In genomic region chr7:112036071-112036470, GRCh38 we compare ENCODE assay signal across 13 cellular contexts.
"Had no signal": no experiment of that assay in that cellular context is flagged by ENCODE, and none has a peak within 500 bp of the region (broad histone marks: within the 10 kb centered on the region; RNA-seq: fewer than 3 reads in every experiment).

No MANE protein-coding gene starts in this region.

- H3K27ac ChIP-seq: esophagus muscularis mucosa, gastroesophageal sphincter, stomach, thoracic aorta, VCaP had no signal

- H3K4me1 ChIP-seq: esophagus muscularis mucosa, gastroesophageal sphincter, stomach had no signal

- H3K27me3 ChIP-seq: esophagus muscularis mucosa, gastroesophageal sphincter, stomach had no signal

- H3K9me3 ChIP-seq: esophagus muscularis mucosa, gastroesophageal sphincter, stomach, thoracic aorta had no signal

- DNase-seq: activated CD4-positive, alpha-beta T cell treated with anti-CD3 and anti-CD28 coated beads for 36 hours; activated CD8-positive, alpha-beta memory T cell treated with anti-CD3 and anti-CD28 coated beads, Interleukin-2, amount 50 U/mL, for 48 hours; activated CD8-positive, alpha-beta T cell treated with anti-CD3 and anti-CD28 coated beads, Interleukin-2, amount 10 ng/mL, durations not matched to agents 7 days and 5 days; activated naive CD4-positive, alpha-beta T cell; caudate nucleus; left ventricle myocardium superior; stimulated activated CD4-positive, alpha-beta T cell treated with anti-CD3 and anti-CD28 coated beads, Interleukin-4, amount 100 ng/mL, for 4 hours; stomach; T-cell had no signal

- ATAC-seq: activated CD4-positive, alpha-beta T cell treated with anti-CD3 and anti-CD28 coated beads for 36 hours; activated CD8-positive, alpha-beta T cell treated with anti-CD3 and anti-CD28 coated beads, Interleukin-2, amount 10 ng/mL, durations not matched to agents 7 days and 5 days; gastroesophageal sphincter; left ventricle myocardium superior; T-cell had no signal

- H3K4me3 ChIP-seq: esophagus muscularis mucosa, gastroesophageal sphincter, stomach, thoracic aorta had no signal

- H3K36me3 ChIP-seq: esophagus muscularis mucosa, gastroesophageal sphincter, stomach, thoracic aorta had no signal
